3 cellular contexts compared by ENCODE assay signal in the genomic region with DNA sequence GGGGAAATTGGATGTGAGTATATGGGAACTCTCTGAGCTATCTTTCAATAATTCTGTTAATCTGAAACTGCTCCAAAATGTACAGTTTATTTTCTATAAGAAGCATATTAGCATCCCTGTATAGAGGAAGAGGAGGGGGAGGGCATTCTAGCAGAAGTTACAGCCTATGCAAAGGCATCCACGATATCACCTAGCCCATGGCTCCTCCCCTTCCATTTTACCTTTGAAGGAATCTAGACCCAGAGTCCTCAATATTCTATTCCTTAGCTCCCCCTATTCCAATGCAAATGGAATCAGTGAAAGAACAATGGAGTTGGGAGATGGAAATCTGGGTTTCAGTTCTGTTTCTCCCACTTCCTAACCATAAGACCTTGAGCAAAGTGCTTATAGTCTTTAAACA.
TF ChIP-seq lines count a peak whose summit lies in the region.

No MANE protein-coding gene starts in this region.

TF ChIP-seq in IMR-90, 13 proteins besides CTCF, POLR2A, EP300 and RAD21:
- TF ChIP-seq FOS (IDR thresholded peaks at IDR 0.05; ENCODE audit: low read depth, low read length) (no peak), CHD1 (IDR thresholded peaks at IDR 0.05; ENCODE audit: low read depth, low read length) (no peak), RCOR1 (IDR thresholded peaks at IDR 0.05; ENCODE audit: insufficient replicate concordance, low read length) (no peak), NFE2L2 (IDR thresholded peaks at IDR 0.05; ENCODE audit: low read depth, low read length) (no peak), RFX5 (IDR thresholded peaks at IDR 0.05; ENCODE audit: low read depth, low read length) (no peak), BHLHE40 (IDR thresholded peaks at IDR 0.05; ENCODE audit: low read depth, low read length) (no peak)
- TF ChIP-seq, protein P1, sequence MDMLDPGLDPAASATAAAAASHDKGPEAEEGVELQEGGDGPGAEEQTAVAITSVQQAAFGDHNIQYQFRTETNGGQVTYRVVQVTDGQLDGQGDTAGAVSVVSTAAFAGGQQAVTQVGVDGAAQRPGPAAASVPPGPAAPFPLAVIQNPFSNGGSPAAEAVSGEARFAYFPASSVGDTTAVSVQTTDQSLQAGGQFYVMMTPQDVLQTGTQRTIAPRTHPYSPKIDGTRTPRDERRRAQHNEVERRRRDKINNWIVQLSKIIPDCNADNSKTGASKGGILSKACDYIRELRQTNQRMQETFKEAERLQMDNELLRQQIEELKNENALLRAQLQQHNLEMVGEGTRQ (IDR thresholded peaks at IDR 0.05; ENCODE audit: low read depth, low read length): no peak
TF ChIP-seq in IMR-90: peak in this region for 0.

TF ChIP-seq in H1, 55 proteins besides CTCF, POLR2A, EP300 and RAD21:
- TF ChIP-seq ASH2L (IDR thresholded peaks at IDR 0.05; ENCODE audit: low read length) (no peak), NANOG (IDR thresholded peaks at IDR 0.05; ENCODE audit: insufficient read depth, low read depth, low read length, poor library complexity, severe bottlenecking) (no peak)

TF ChIP-seq in HepG2, 621 proteins besides CTCF, POLR2A, EP300 and RAD21:
- TF ChIP-seq ZSCAN25 (CRISPR knock-in tag; IDR thresholded peaks at IDR 0.05) (no peak), MBD4 (IDR thresholded peaks at IDR 0.05; ENCODE audit: borderline replicate concordance, low read length) (no peak), ZNF607 (CRISPR knock-in tag; IDR thresholded peaks at IDR 0.05; ENCODE audit: borderline replicate concordance) (no peak)
- TF ChIP-seq, protein P2, sequence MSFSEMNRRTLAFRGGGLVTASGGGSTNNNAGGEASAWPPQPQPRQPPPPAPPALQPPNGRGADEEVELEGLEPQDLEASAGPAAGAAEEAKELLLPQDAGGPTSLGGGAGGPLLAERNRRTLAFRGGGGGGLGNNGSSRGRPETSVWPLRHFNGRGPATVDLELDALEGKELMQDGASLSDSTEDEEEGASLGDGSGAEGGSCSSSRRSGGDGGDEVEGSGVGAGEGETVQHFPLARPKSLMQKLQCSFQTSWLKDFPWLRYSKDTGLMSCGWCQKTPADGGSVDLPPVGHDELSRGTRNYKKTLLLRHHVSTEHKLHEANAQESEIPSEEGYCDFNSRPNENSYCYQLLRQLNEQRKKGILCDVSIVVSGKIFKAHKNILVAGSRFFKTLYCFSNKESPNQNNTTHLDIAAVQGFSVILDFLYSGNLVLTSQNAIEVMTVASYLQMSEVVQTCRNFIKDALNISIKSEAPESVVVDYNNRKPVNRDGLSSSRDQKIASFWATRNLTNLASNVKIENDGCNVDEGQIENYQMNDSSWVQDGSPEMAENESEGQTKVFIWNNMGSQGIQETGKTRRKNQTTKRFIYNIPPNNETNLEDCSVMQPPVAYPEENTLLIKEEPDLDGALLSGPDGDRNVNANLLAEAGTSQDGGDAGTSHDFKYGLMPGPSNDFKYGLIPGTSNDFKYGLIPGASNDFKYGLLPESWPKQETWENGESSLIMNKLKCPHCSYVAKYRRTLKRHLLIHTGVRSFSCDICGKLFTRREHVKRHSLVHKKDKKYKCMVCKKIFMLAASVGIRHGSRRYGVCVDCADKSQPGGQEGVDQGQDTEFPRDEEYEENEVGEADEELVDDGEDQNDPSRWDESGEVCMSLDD (CRISPR knock-in tag; IDR thresholded peaks at IDR 0.05; ENCODE audit: borderline replicate concordance): no peak
- TF ChIP-seq, protein P3, sequence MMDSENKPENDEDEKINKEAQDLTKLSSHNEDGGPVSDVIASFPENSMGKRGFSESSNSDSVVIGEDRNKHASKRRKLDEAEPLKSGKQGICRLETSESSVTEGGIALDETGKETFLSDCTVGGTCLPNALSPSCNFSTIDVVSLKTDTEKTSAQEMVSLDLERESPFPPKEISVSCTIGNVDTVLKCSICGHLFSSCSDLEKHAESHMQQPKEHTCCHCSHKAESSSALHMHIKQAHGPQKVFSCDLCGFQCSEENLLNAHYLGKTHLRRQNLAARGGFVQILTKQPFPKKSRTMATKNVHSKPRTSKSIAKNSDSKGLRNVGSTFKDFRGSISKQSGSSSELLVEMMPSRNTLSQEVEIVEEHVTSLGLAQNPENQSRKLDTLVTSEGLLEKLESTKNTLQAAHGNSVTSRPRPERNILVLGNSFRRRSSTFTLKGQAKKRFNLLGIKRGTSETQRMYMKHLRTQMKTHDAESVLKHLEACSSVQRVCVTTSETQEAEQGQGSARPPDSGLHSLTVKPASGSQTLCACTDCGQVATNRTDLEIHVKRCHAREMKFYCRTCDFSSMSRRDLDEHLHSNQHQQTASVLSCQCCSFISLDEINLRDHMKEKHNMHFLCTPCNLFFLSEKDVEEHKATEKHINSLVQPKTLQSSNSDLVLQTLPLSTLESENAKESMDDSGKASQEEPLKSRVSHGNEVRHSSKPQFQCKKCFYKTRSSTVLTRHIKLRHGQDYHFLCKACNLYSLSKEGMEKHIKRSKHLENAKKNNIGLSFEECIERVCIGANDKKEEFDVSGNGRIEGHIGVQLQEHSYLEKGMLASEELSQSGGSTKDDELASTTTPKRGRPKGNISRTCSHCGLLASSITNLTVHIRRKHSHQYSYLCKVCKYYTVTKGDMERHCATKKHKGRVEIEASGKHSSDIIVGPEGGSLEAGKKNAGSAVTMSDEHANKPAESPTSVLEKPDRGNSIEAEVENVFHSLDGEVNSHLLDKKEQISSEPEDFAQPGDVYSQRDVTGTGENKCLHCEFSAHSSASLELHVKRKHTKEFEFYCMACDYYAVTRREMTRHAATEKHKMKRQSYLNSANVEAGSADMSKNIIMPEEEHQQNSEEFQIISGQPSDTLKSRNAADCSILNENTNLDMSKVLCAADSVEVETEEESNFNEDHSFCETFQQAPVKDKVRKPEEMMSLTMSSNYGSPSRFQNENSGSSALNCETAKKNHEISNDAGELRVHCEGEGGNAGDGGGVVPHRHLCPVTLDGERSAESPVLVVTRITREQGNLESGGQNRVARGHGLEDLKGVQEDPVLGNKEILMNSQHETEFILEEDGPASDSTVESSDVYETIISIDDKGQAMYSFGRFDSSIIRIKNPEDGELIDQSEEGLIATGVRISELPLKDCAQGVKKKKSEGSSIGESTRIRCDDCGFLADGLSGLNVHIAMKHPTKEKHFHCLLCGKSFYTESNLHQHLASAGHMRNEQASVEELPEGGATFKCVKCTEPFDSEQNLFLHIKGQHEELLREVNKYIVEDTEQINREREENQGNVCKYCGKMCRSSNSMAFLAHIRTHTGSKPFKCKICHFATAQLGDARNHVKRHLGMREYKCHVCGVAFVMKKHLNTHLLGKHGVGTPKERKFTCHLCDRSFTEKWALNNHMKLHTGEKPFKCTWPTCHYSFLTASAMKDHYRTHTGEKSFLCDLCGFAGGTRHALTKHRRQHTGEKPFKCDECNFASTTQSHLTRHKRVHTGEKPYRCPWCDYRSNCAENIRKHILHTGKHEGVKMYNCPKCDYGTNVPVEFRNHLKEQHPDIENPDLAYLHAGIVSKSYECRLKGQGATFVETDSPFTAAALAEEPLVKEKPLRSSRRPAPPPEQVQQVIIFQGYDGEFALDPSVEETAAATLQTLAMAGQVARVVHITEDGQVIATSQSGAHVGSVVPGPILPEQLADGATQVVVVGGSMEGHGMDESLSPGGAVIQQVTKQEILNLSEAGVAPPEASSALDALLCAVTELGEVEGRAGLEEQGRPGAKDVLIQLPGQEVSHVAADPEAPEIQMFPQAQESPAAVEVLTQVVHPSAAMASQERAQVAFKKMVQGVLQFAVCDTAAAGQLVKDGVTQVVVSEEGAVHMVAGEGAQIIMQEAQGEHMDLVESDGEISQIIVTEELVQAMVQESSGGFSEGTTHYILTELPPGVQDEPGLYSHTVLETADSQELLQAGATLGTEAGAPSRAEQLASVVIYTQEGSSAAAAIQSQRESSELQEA (CRISPR knock-in tag; IDR thresholded peaks at IDR 0.05; ENCODE audit: not compliant biosample characterization): no peak
